ENCODE assay signal across 12 cellular contexts in genomic region chr13:108494991-108495661, GRCh38.
DNase-seq lines count a peak whose midpoint lies in the region; FAIRE-seq and TF ChIP-seq lines count a peak whose summit lies in the region.
"Had no signal": no experiment of that assay in that cellular context is flagged by ENCODE, and none has a peak within 500 bp of the region (broad histone marks: within the 10 kb centered on the region; RNA-seq: fewer than 3 reads in every experiment).

No MANE protein-coding gene starts in this region.

- H3K4me3 ChIP-seq in astrocyte (ENCODE audit: insufficient read depth, low read depth, low read length), result peak overlapping the region; percentile 53
- H3K4me3 ChIP-seq in kidney epithelial cell (ENCODE audit: low read depth, low read length), result peak overlapping the region; percentile 27

- H3K4me1 Mint-ChIP-seq in activated naive CD4-positive, alpha-beta T cell treated with anti-CD3 and anti-CD28 coated beads, Interleukin-2, amount 50 U/mL, for 24 hours, result peaks cover 22% of the 10 kb centered on the region
- H3K4me1 Mint-ChIP-seq in astrocyte (ENCODE audit: low read depth, unreplicated experiment), result peaks cover 2% of the 10 kb centered on the region
- H3K4me1 Mint-ChIP-seq in type B pancreatic cell (ENCODE audit: unreplicated experiment), result peaks cover 6% of the 10 kb centered on the region
- peaks cover 2% of the 10 kb centered on the region for H3K4me1 Mint-ChIP-seq in activated T-helper 2 cell treated with anti-CD3 and anti-CD28 coated beads, Interferon-gamma antibody, Interleukin-2, Interleukin-4, amounts not matched to agents 10 μg/mL and 5 μg/mL and 100 μg/mL, durations not matched to agents 14 hours and 24 hours and 36 hours (ENCODE audit: low read depth)

- no peaks in the 10 kb centered on the region for H3K9me3 ChIP-seq in astrocyte (ENCODE audit: insufficient read depth, low read depth, low read length)

- intact Hi-C loops in activated T-helper 2 cell treated with anti-CD3 and anti-CD28 coated beads, Interferon-gamma antibody, Interleukin-2, Interleukin-4, amounts not matched to agents 10 μg/mL and 5 μg/mL and 100 μg/mL, durations not matched to agents 14 hours and 24 hours and 36 hours (cut with micrococcal nuclease), result no loop called here

- H3K36me3 Mint-ChIP-seq in activated naive CD4-positive, alpha-beta T cell treated with anti-CD3 and anti-CD28 coated beads, Interleukin-2, amount 50 U/mL, for 24 hours, result no peaks in the 10 kb centered on the region
- no peaks in the 10 kb centered on the region for H3K36me3 Mint-ChIP-seq in astrocyte (ENCODE audit: low read depth, unreplicated experiment)
- no peaks in the 10 kb centered on the region for H3K36me3 Mint-ChIP-seq in type B pancreatic cell
- no peaks in the 10 kb centered on the region for H3K36me3 Mint-ChIP-seq in activated T-helper 2 cell treated with anti-CD3 and anti-CD28 coated beads, Interferon-gamma antibody, Interleukin-2, Interleukin-4, amounts not matched to agents 10 μg/mL and 5 μg/mL and 100 μg/mL, durations not matched to agents 14 hours and 24 hours and 36 hours (ENCODE audit: low read depth)

- H3K27me3 Mint-ChIP-seq in activated naive CD4-positive, alpha-beta T cell treated with anti-CD3 and anti-CD28 coated beads, Interleukin-2, amount 50 U/mL, for 24 hours, result peaks cover 33% of the 10 kb centered on the region
- H3K27me3 Mint-ChIP-seq in astrocyte (ENCODE audit: low read depth, unreplicated experiment) (peaks cover 44% of the 10 kb centered on the region), type B pancreatic cell (peaks cover 74% of the 10 kb centered on the region)
- H3K27me3 Mint-ChIP-seq in activated T-helper 2 cell treated with anti-CD3 and anti-CD28 coated beads, Interferon-gamma antibody, Interleukin-2, Interleukin-4, amounts not matched to agents 10 μg/mL and 5 μg/mL and 100 μg/mL, durations not matched to agents 14 hours and 24 hours and 36 hours (ENCODE audit: low read depth), result peaks cover 32% of the 10 kb centered on the region

- no peak for TF ChIP-seq CTCF in astrocyte (IDR thresholded peaks at IDR 0.05; ENCODE audit: insufficient read depth, low read depth, low read length)
- TF ChIP-seq CTCF in kidney epithelial cell (IDR thresholded peaks at IDR 0.05; ENCODE audit: insufficient read depth, low read length, poor library complexity, severe bottlenecking), result no peak
- TF ChIP-seq CTCF in type B pancreatic cell (conservative IDR thresholded peaks at IDR 0.05), result no peak

- FAIRE-seq in astrocyte (lab: Jason Lieb, UNC), result no peak

- H2AFZ ChIP-seq in astrocyte (ENCODE audit: low read depth, low read length), result peak overlapping the region; percentile 93

- H3K9ac ChIP-seq in astrocyte (ENCODE audit: low read length), result peak overlapping the region; percentile 35

- no peak overlapping the region for H3K27ac Mint-ChIP-seq in activated naive CD4-positive, alpha-beta T cell treated with anti-CD3 and anti-CD28 coated beads, Interleukin-2, amount 50 U/mL, for 24 hours
- H3K27ac Mint-ChIP-seq in astrocyte (ENCODE audit: unreplicated experiment), result no peak overlapping the region
- peak overlapping the region; percentile 53 for H3K27ac Mint-ChIP-seq in type B pancreatic cell
- no peak overlapping the region for H3K27ac Mint-ChIP-seq in activated T-helper 2 cell treated with anti-CD3 and anti-CD28 coated beads, Interferon-gamma antibody, Interleukin-2, Interleukin-4, amounts not matched to agents 10 μg/mL and 5 μg/mL and 100 μg/mL, durations not matched to agents 14 hours and 24 hours and 36 hours

- no peak for DNase-seq in activated naive CD4-positive, alpha-beta T cell treated with anti-CD3 and anti-CD28 coated beads, Interleukin-2, amount 50 U/mL, for 16 hours
- DNase-seq in astrocyte (ENCODE audit: low read depth), result no peak
- DNase-seq in kidney epithelial cell (ENCODE audit: low read depth), result no peak
- DNase-seq in type B pancreatic cell (ENCODE audit: extremely low spot score, unreplicated experiment), result no peak
- no peak for DNase-seq in activated T-helper 2 cell treated with anti-CD3 and anti-CD28 coated beads, Interferon-gamma antibody, Interleukin-2, Interleukin-4, amounts not matched to agents 10 μg/mL and 5 μg/mL and 100 μg/mL, durations not matched to agents 14 hours and 24 hours and 36 hours (ENCODE audit: low spot score)
- no peak for DNase-seq in DMS79 treated with DMSO at 0.1 percent for 48 hours (lab: John Stamatoyannopoulos, UW)
- no peak for DNase-seq in NCI-H1694 (lab: John Stamatoyannopoulos, UW)
- DNase-seq: COR-L47, HCEC 1CT, NCI-H2171 treated with DMSO at 0.1 percent for 48 hours had no signal

- no peaks in the 10 kb centered on the region for H4K20me1 ChIP-seq in astrocyte (ENCODE audit: insufficient read depth, low read length)

- H3K79me2 ChIP-seq in astrocyte (ENCODE audit: insufficient read depth, low read length), result no peaks in the 10 kb centered on the region

- H3K9me3 Mint-ChIP-seq in activated naive CD4-positive, alpha-beta T cell treated with anti-CD3 and anti-CD28 coated beads, Interleukin-2, amount 50 U/mL, for 24 hours, result peaks cover 8% of the 10 kb centered on the region
- H3K9me3 Mint-ChIP-seq in astrocyte (ENCODE audit: unreplicated experiment) (peaks cover 1% of the 10 kb centered on the region), type B pancreatic cell (peaks cover 1% of the 10 kb centered on the region)
- H3K9me3 Mint-ChIP-seq in activated T-helper 2 cell treated with anti-CD3 and anti-CD28 coated beads, Interferon-gamma antibody, Interleukin-2, Interleukin-4, amounts not matched to agents 10 μg/mL and 5 μg/mL and 100 μg/mL, durations not matched to agents 14 hours and 24 hours and 36 hours, result no peaks in the 10 kb centered on the region

- peaks cover 14% of the 10 kb centered on the region for H3K27me3 ChIP-seq in astrocyte (ENCODE audit: insufficient read depth, low read length)
- peaks cover 15% of the 10 kb centered on the region for H3K27me3 ChIP-seq in kidney epithelial cell (ENCODE audit: control insufficient read depth, insufficient read depth, low read length)

- H3K4me3 Mint-ChIP-seq in activated naive CD4-positive, alpha-beta T cell treated with anti-CD3 and anti-CD28 coated beads, Interleukin-2, amount 50 U/mL, for 24 hours, result peak overlapping the region; percentile 72
- H3K4me3 Mint-ChIP-seq in astrocyte (ENCODE audit: unreplicated experiment), result peak overlapping the region; percentile 84
- H3K4me3 Mint-ChIP-seq in type B pancreatic cell, result peak overlapping the region; percentile 89
- no peak overlapping the region for H3K4me3 Mint-ChIP-seq in activated T-helper 2 cell treated with anti-CD3 and anti-CD28 coated beads, Interferon-gamma antibody, Interleukin-2, Interleukin-4, amounts not matched to agents 10 μg/mL and 5 μg/mL and 100 μg/mL, durations not matched to agents 14 hours and 24 hours and 36 hours (ENCODE audit: low read depth)

- H3K36me3 ChIP-seq in astrocyte (ENCODE audit: insufficient read depth, low read length) (no peaks in the 10 kb centered on the region), kidney epithelial cell (ENCODE audit: control insufficient read depth, insufficient read depth, low read length) (no peaks in the 10 kb centered on the region)

- no peak overlapping the region for H3K27ac ChIP-seq in astrocyte (ENCODE audit: low read depth, low read length)
- H3K27ac ChIP-seq: epithelial cell of prostate had no signal

- peak overlapping the region; percentile 83 for H3K4me2 ChIP-seq in astrocyte (ENCODE audit: low read length)

- H3K4me1 ChIP-seq in astrocyte (ENCODE audit: insufficient read depth, low read length), result peaks cover 9% of the 10 kb centered on the region
